Comparison of ENCODE assay signal across 9 cellular contexts in genomic region chr3:58161435-58162398, GRCh38. TPM values are rescaled to one million over a fixed set of nuclear protein-coding genes. Genes with fewer than 3 reads are reported as not detected.
DNase-seq lines count a peak whose midpoint lies in the region; ATAC-seq and TF ChIP-seq lines count a peak whose summit lies in the region.
"Had no signal": no experiment of that assay in that cellular context is flagged by ENCODE, and none has a peak within 500 bp of the region (broad histone marks: within the 10 kb centered on the region; RNA-seq: fewer than 3 reads in every experiment).

No MANE protein-coding gene starts in this region.

- H3K9me3 ChIP-seq in endodermal cell (ENCODE audit: control insufficient read depth, low read length), result no peaks in the 10 kb centered on the region
- H3K9me3 ChIP-seq in naive thymus-derived CD4-positive, alpha-beta T cell (ENCODE audit: control insufficient read depth in 2 of 3, low read length in 3 of 3), result no peaks in the 10 kb centered on the region
- no peaks in the 10 kb centered on the region for H3K9me3 ChIP-seq in MM.1S (replicated peaks; ENCODE audit: insufficient read depth, low read length)

- no peaks in the 10 kb centered on the region for H3K9me2 ChIP-seq in MM.1S (replicated peaks; ENCODE audit: insufficient read depth, low read length)

- peaks cover 27% of the 10 kb centered on the region for H3K4me1 ChIP-seq in endodermal cell (ENCODE audit: control insufficient read depth, insufficient read depth, low read length)
- no peaks in the 10 kb centered on the region for H3K4me1 ChIP-seq in naive thymus-derived CD4-positive, alpha-beta T cell (ENCODE audit: control insufficient read depth in 2 of 2, insufficient read depth in 2 of 2, low read length in 2 of 2)
- H3K4me1 ChIP-seq in MM.1S (ENCODE audit: low read length), result no peaks in the 10 kb centered on the region

- ATAC-seq in naive thymus-derived CD4-positive, alpha-beta T cell, result peak; percentile 34
- no peak for ATAC-seq in T-cell (replicated peaks in 1 of 4)

- no peaks in the 10 kb centered on the region for H3K27me3 ChIP-seq in endodermal cell (ENCODE audit: control insufficient read depth, insufficient read depth, low read length, poor library complexity, severe bottlenecking)
- H3K27me3 ChIP-seq in naive thymus-derived CD4-positive, alpha-beta T cell (ENCODE audit: control insufficient read depth in 2 of 2, insufficient read depth in 2 of 2, low read length in 2 of 2), result no peaks in the 10 kb centered on the region
- H3K27me3 ChIP-seq in MM.1S (replicated peaks; ENCODE audit: insufficient read depth, low read length), result no peaks in the 10 kb centered on the region

- H3K27me3 Mint-ChIP-seq in endodermal cell (ENCODE audit: insufficient read depth), result no peaks in the 10 kb centered on the region
- H3K27me3 Mint-ChIP-seq in naive thymus-derived CD4-positive, alpha-beta T cell, result no peaks in the 10 kb centered on the region
- no peaks in the 10 kb centered on the region for H3K27me3 Mint-ChIP-seq in T-helper 2 cell treated with Interferon-gamma antibody and Interleukin-4, amounts not matched to agents 5 μg/mL and 100 μg/mL, for 36 hours (ENCODE audit: low read depth)
- H3K27me3 Mint-ChIP-seq in T-cell, result no peaks in the 10 kb centered on the region

- H3K36me3 ChIP-seq in endodermal cell (ENCODE audit: control insufficient read depth, insufficient read depth, low read length) (peaks cover 98% of the 10 kb centered on the region), MM.1S (replicated peaks; ENCODE audit: insufficient read depth, low read length) (no peaks in the 10 kb centered on the region)
- H3K36me3 ChIP-seq in naive thymus-derived CD4-positive, alpha-beta T cell (ENCODE audit: control insufficient read depth in 2 of 3, insufficient read depth in 3 of 3, low read length in 3 of 3), result peaks cover 0 to 79% (median 2%) of the 10 kb centered on the region in 3 experiments

- H2AFZ ChIP-seq in MM.1S (ENCODE audit: low read length), result no peak overlapping the region

- no peaks in the 10 kb centered on the region for H3K79me2 ChIP-seq in MM.1S (ENCODE audit: low read length)

- intact Hi-C loops in naive thymus-derived CD4-positive, alpha-beta T cell (cut with micrococcal nuclease), result no loop called here

- H4K20me1 ChIP-seq in MM.1S (ENCODE audit: insufficient read depth, low read length), result no peaks in the 10 kb centered on the region

- 95 to 99% methylated on average over 8 to 11 of the region's 11 CpGs for WGBS in endodermal cell (ENCODE audit: insufficient coverage in 1 of 2, insufficient read length in 1 of 2), 2 experiments

- H3F3A ChIP-seq in MM.1S (ENCODE audit: insufficient read depth, low read length), result no peaks in the 10 kb centered on the region

- TF ChIP-seq CTCF in endodermal cell (conservative IDR thresholded peaks at IDR 0.05), result no peak
- TF ChIP-seq CTCF in MM.1S (IDR thresholded peaks at IDR 0.05; ENCODE audit: low read length), result no peak

- H3K36me3 Mint-ChIP-seq in endodermal cell (ENCODE audit: low read depth) (peaks cover 86% of the 10 kb centered on the region), T-cell (peaks cover 57% of the 10 kb centered on the region)
- H3K36me3 Mint-ChIP-seq in naive thymus-derived CD4-positive, alpha-beta T cell, result peaks cover 4 to 76% (median 38%) of the 10 kb centered on the region in 5 donors
- peaks cover 10% of the 10 kb centered on the region for H3K36me3 Mint-ChIP-seq in T-helper 2 cell treated with Interferon-gamma antibody and Interleukin-4, amounts not matched to agents 5 μg/mL and 100 μg/mL, for 36 hours (ENCODE audit: low read depth)

- H3K9me3 Mint-ChIP-seq in endodermal cell (no peaks in the 10 kb centered on the region), T-cell (no peaks in the 10 kb centered on the region)
- H3K9me3 Mint-ChIP-seq in naive thymus-derived CD4-positive, alpha-beta T cell, result peaks cover 0 to 3% (median 0%) of the 10 kb centered on the region in 11 donors
- H3K9me3 Mint-ChIP-seq in T-helper 2 cell treated with Interferon-gamma antibody and Interleukin-4, amounts not matched to agents 5 μg/mL and 100 μg/mL, for 36 hours, result no peaks in the 10 kb centered on the region

- CTCF ChIA-PET in naive thymus-derived CD4-positive, alpha-beta T cell (lab: Charles Lee), result interaction anchor here (0.7 kb wide), 1 partner anchor 848 kb away, joined by 3 read pairs; no protein-coding TSS in a partner anchor
- CTCF ChIA-PET in T-cell (lab: Charles Lee), result no interaction called here

- H3K4me3 ChIP-seq in endodermal cell (ENCODE audit: low read length), result no peak overlapping the region
- no peak overlapping the region for H3K4me3 ChIP-seq in naive thymus-derived CD4-positive, alpha-beta T cell (ENCODE audit: low read length)
- H3K4me3 ChIP-seq in MM.1S (ENCODE audit: low read length), result no peak overlapping the region

- H3K4me2 ChIP-seq in MM.1S (ENCODE audit: low read depth, low read length), result no peak overlapping the region

- H3K4me3 Mint-ChIP-seq in endodermal cell (no peak overlapping the region), T-cell (no peak overlapping the region)
- H3K4me3 Mint-ChIP-seq in naive thymus-derived CD4-positive, alpha-beta T cell, result peak overlapping the region in 1 of 10 donors; percentile 14
- H3K4me3 Mint-ChIP-seq in T-helper 2 cell treated with Interferon-gamma antibody and Interleukin-4, amounts not matched to agents 5 μg/mL and 100 μg/mL, for 36 hours, result no peak overlapping the region

- POLR2A ChIA-PET in naive thymus-derived CD4-positive, alpha-beta T cell (lab: Charles Lee), result no interaction called here
- POLR2A ChIA-PET in T-cell (lab: Charles Lee), result no interaction called here

- H3K4me1 Mint-ChIP-seq in endodermal cell (peaks cover 9% of the 10 kb centered on the region), T-cell (no peaks in the 10 kb centered on the region)
- peaks cover 0 to 2% (median 0%) of the 10 kb centered on the region in 7 donors for H3K4me1 Mint-ChIP-seq in naive thymus-derived CD4-positive, alpha-beta T cell
- H3K4me1 Mint-ChIP-seq in T-helper 2 cell treated with Interferon-gamma antibody and Interleukin-4, amounts not matched to agents 5 μg/mL and 100 μg/mL, for 36 hours (ENCODE audit: low read depth), result no peaks in the 10 kb centered on the region

- H3K9ac ChIP-seq in endodermal cell (ENCODE audit: extremely low read depth, low read length, poor library complexity, severe bottlenecking) (no peak overlapping the region), MM.1S (ENCODE audit: low read length) (no peak overlapping the region)

- H3K27ac Mint-ChIP-seq in endodermal cell (peak overlapping the region; percentile 73), T-cell (no peak overlapping the region)
- peak overlapping the region in 3 of 9 donors; percentile 25 to 63 (median 51) for H3K27ac Mint-ChIP-seq in naive thymus-derived CD4-positive, alpha-beta T cell
- no peak overlapping the region for H3K27ac Mint-ChIP-seq in T-helper 2 cell treated with Interferon-gamma antibody and Interleukin-4, amounts not matched to agents 5 μg/mL and 100 μg/mL, for 36 hours

- DNase-seq in CD1c-positive myeloid dendritic cell (ENCODE audit: extremely low spot score), result peak; percentile 58
- peak; percentile 95 for DNase-seq in NCI-H226
- DNase-seq in endodermal cell, result no peak
- no peak for DNase-seq in naive thymus-derived CD4-positive, alpha-beta T cell
- DNase-seq in T-helper 2 cell treated with Interferon-gamma antibody and Interleukin-4, amounts not matched to agents 5 μg/mL and 100 μg/mL, for 36 hours (ENCODE audit: low spot score), result no peak
- DNase-seq in MM.1S, result no peak
- no peak for DNase-seq in NCI-H345 treated with DMSO at 0.1 percent for 48 hours (lab: John Stamatoyannopoulos, UW; ENCODE audit: unreplicated experiment)
- DNase-seq in T-cell, result no peak
- DNase-seq: NCI-H524 treated with DMSO at 0.1 percent for 48 hours had no signal

- H3K27ac ChIP-seq in endodermal cell (ENCODE audit: low read depth, low read length) (no peak overlapping the region), MM.1S (ENCODE audit: low read length) (no peak overlapping the region)
- no peak overlapping the region for H3K27ac ChIP-seq in naive thymus-derived CD4-positive, alpha-beta T cell (ENCODE audit: low read depth, low read length)

RNA-seq across cellular contexts. Expression of gene DNASE1L3, which starts 49.1 kb away (rescaled TPM):
- total RNA-seq in endodermal cell (not detected), T-cell (under 1 TPM in 4 of 5 donors, not detected in 1; 0.30 to 0.73 (median 0.45) TPM)
- polyA plus RNA-seq in endodermal cell (2013, experiment 1 of 2), result not detected
- polyA plus RNA-seq in endodermal cell (2013, experiment 2 of 2), result not detected
- total RNA-seq in naive thymus-derived CD4-positive, alpha-beta T cell, result 1 to 10 TPM in 1 of 5 experiments, under 1 TPM in 1, not detected in 3; 0.66 to 2.6 TPM
- polyA plus RNA-seq in naive thymus-derived CD4-positive, alpha-beta T cell, result not detected

Comparison
In these comparisons a context has a peak if more than half of its experiments do, and no peak if none do; other contexts are left out.
1. DNase-seq: peak in CD1c-positive myeloid dendritic cell (single experiment) and NCI-H226 (single experiment); none in endodermal cell (single experiment), naive thymus-derived CD4-positive, alpha-beta T cell (0 of 9), T-helper 2 cell treated with Interferon-gamma antibody and Interleukin-4, amounts not matched to agents 5 μg/mL and 100 μg/mL, for 36 hours (single experiment), MM.1S (single experiment), NCI-H345 treated with DMSO at 0.1 percent for 48 hours (single experiment) and T-cell (0 of 34).